In the genomic region with DNA sequence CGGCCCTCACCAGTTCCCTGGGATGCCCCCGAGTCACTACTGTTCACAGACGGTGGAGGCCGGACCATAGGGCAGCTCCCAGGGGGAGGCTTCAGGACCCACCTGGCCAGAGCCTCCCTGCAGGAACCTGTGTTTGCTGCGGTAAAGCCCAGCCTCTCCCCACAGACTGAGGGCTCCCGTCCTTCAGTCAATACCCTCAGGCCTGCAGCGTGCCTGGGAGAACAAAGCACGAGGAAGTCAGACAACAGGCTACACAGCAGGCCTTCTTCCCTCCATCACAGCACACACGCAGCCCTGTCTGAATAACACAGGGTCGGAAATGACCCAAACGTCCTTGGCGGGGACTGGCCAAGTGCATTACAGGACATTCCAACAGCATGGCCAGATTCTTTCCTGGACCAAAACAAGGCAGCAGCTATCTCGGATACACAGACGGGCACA, we compare ENCODE assay signal across 29 cellular contexts. TPM values are rescaled to one million over a fixed set of nuclear protein-coding genes. Genes with fewer than 3 reads are reported as not detected.
DNase-seq lines count a peak whose midpoint lies in the region; ATAC-seq, FAIRE-seq and TF ChIP-seq lines count a peak whose summit lies in the region.
"Had no signal": no experiment of that assay in that cellular context is flagged by ENCODE, and none has a peak within 500 bp of the region (broad histone marks: within the 10 kb centered on the region; RNA-seq: fewer than 3 reads in every experiment).

No MANE protein-coding gene starts in this region.

- H3K4me1 ChIP-seq in H9 (ENCODE audit: insufficient read depth, low read length) (no peaks in the 10 kb centered on the region; the same call in 1 of the 2 replicates), kidney (ENCODE audit: control insufficient read depth in 1 of 2, insufficient read depth in 1 of 2, low read depth in 1 of 2, low read length in 2 of 2) (peaks cover 4% of the 10 kb centered on the region in 2 donors)
- H3K4me1 ChIP-seq: upper lobe of left lung had no signal

- H4K91ac ChIP-seq in H9 (ENCODE audit: insufficient read length, low read depth, low read length): no peak overlapping the region

- no peak for FAIRE-seq in kidney (lab: Jason Lieb, UNC)
- FAIRE-seq: HepG2 had no signal

- no peak overlapping the region for H4K5ac ChIP-seq in H9 (ENCODE audit: insufficient read length, low read depth, low read length)

- no CpG with 5 or more reads among the region's 14 CpGs for WGBS in H9 (ENCODE audit: extremely low coverage, insufficient read length, low lambda C conversion rate)

- H3K27me3 Mint-ChIP-seq in H9 (ENCODE audit: low read depth): peaks cover 43% of the 10 kb centered on the region
- peaks cover 52% of the 10 kb centered on the region for H3K27me3 Mint-ChIP-seq in T-helper 17 cell
- peaks cover 5% of the 10 kb centered on the region for H3K27me3 Mint-ChIP-seq in endothelial cell (ENCODE audit: unreplicated experiment)

- H3K79me2 ChIP-seq in H9 (ENCODE audit: insufficient read depth, low read length): no peaks in the 10 kb centered on the region

- no peaks in the 10 kb centered on the region for H3K23me2 ChIP-seq in H9 (ENCODE audit: insufficient read length, low read depth, low read length, poor library complexity, severe bottlenecking)

- no peaks in the 10 kb centered on the region for H3K79me1 ChIP-seq in H9 (ENCODE audit: insufficient read depth, low read depth, low read length, poor library complexity, severe bottlenecking)

- no peak overlapping the region for H3K23ac ChIP-seq in H9 (ENCODE audit: insufficient read length, low read depth, low read length)

- H3K9ac ChIP-seq in H9 (ENCODE audit: extremely low read depth, insufficient read length, low read length): no peak overlapping the region
- no peak overlapping the region for H3K9ac ChIP-seq in kidney (ENCODE audit: low read length in 2 of 2)

- H3K14ac ChIP-seq in H9 (ENCODE audit: insufficient read depth, low read length): no peak overlapping the region

- no peaks in the 10 kb centered on the region; a peak in 2 of 5 replicates for H3K9me3 Mint-ChIP-seq in H9
- no peaks in the 10 kb centered on the region for H3K9me3 Mint-ChIP-seq in endothelial cell (ENCODE audit: unreplicated experiment)
- H3K9me3 Mint-ChIP-seq: activated naive CD4-positive, alpha-beta T cell treated with anti-CD3 and anti-CD28 coated beads, Interleukin-2, amount 10 ng/mL, durations not matched to agents 7 days and 5 days; CD8-positive, alpha-beta T cell; stimulated activated memory B cell treated with anti-CD40 and anti-IgM and Interleukin-4, amounts not matched to agents 10 μg/mL and 1 μg/mL and 100 μg/mL, for 72 hours had no signal

- intact Hi-C loops in left cardiac atrium (cut with DNase I) (no loop called here), kidney (cut with DNase I) (no loop called here)

- H3K36me3 ChIP-seq in kidney (ENCODE audit: control insufficient read depth in 1 of 2, insufficient read depth in 2 of 2, low read length in 2 of 2): no peaks in the 10 kb centered on the region
- H3K36me3 ChIP-seq: sigmoid colon, upper lobe of left lung had no signal

- peaks cover 38 to 43% of the 10 kb centered on the region in 2 experiments for H3K4me1 Mint-ChIP-seq in H9
- H3K4me1 Mint-ChIP-seq in T-helper 17 cell: peaks cover 2% of the 10 kb centered on the region
- peaks cover 38% of the 10 kb centered on the region for H3K4me1 Mint-ChIP-seq in endothelial cell (ENCODE audit: unreplicated experiment)
- H3K4me1 Mint-ChIP-seq: activated naive CD4-positive, alpha-beta T cell treated with anti-CD3 and anti-CD28 coated beads, Interleukin-2, amount 10 ng/mL, durations not matched to agents 7 days and 5 days had no signal

- no peak overlapping the region for H3K18ac ChIP-seq in H9 (ENCODE audit: insufficient read length, low read depth, low read length)

- H4K8ac ChIP-seq in H9 (replicated peaks; ENCODE audit: insufficient read length, low read depth, low read length): no peak overlapping the region

- no peak overlapping the region for H3K4ac ChIP-seq in H9 (ENCODE audit: low read depth, low read length)

- H2BK20ac ChIP-seq in H9 (ENCODE audit: low read depth, low read length, poor library complexity, severe bottlenecking): no peak overlapping the region

- no peak overlapping the region for H3K56ac ChIP-seq in H9 (ENCODE audit: insufficient read length, low read depth, low read length)

- no peak overlapping the region for H2BK120ac ChIP-seq in H9 (ENCODE audit: low read depth, low read length, poor library complexity, severe bottlenecking)

- H3K36me3 Mint-ChIP-seq in H9 (ENCODE audit: insufficient read depth in 1 of 3, low read depth in 3 of 3): peaks cover 0 to 15% (median 0%) of the 10 kb centered on the region in 3 experiments; a peak in 5 of 7 replicates
- no peaks in the 10 kb centered on the region for H3K36me3 Mint-ChIP-seq in T-helper 17 cell (ENCODE audit: low read depth)
- H3K36me3 Mint-ChIP-seq in endothelial cell (ENCODE audit: low read depth, unreplicated experiment): peaks cover 9% of the 10 kb centered on the region
- H3K36me3 Mint-ChIP-seq: activated naive CD4-positive, alpha-beta T cell treated with anti-CD3 and anti-CD28 coated beads, Interleukin-2, amount 10 ng/mL, durations not matched to agents 7 days and 5 days; CD8-positive, alpha-beta T cell; memory B cell; stimulated activated memory B cell treated with anti-CD40 and anti-IgM and Interleukin-4, amounts not matched to agents 10 μg/mL and 1 μg/mL and 100 μg/mL, for 72 hours had no signal

- H3K27ac Mint-ChIP-seq in H9: peak overlapping the region; percentile 66 to 84 (median 76); a peak in 6 of 7 replicates
- peak overlapping the region; percentile 21 for H3K27ac Mint-ChIP-seq in T-helper 17 cell
- no peak overlapping the region for H3K27ac Mint-ChIP-seq in endothelial cell (ENCODE audit: unreplicated experiment)
- H3K27ac Mint-ChIP-seq: activated naive CD4-positive, alpha-beta T cell treated with anti-CD3 and anti-CD28 coated beads, Interleukin-2, amount 10 ng/mL, durations not matched to agents 7 days and 5 days; CD8-positive, alpha-beta T cell; memory B cell; stimulated activated memory B cell treated with anti-CD40 and anti-IgM and Interleukin-4, amounts not matched to agents 10 μg/mL and 1 μg/mL and 100 μg/mL, for 72 hours had no signal

- ATAC-seq in T-helper 17 cell (no peak), left cardiac atrium (peak; percentile 57 to 62), HG03280 (IDR thresholded peaks at IDR 0.05; ENCODE audit: unreplicated experiment) (no peak)
- ATAC-seq: CD8-positive, alpha-beta T cell; HepG2; Panc1; stimulated activated memory B cell treated with anti-CD40 and anti-IgM and Interleukin-4, amounts not matched to agents 10 μg/mL and 1 μg/mL and 100 μg/mL, for 72 hours had no signal

- H2AFZ ChIP-seq in H9 (ENCODE audit: low read length): no peak overlapping the region

- H3K4me3 Mint-ChIP-seq in H9: peak overlapping the region in 1 of 2 experiments; percentile 54; a peak in 1 of 5 replicates
- no peak overlapping the region for H3K4me3 Mint-ChIP-seq in T-helper 17 cell
- no peak overlapping the region for H3K4me3 Mint-ChIP-seq in endothelial cell (ENCODE audit: unreplicated experiment)
- H3K4me3 Mint-ChIP-seq: activated naive CD4-positive, alpha-beta T cell treated with anti-CD3 and anti-CD28 coated beads, Interleukin-2, amount 10 ng/mL, durations not matched to agents 7 days and 5 days; CD8-positive, alpha-beta T cell; memory B cell; stimulated activated memory B cell treated with anti-CD40 and anti-IgM and Interleukin-4, amounts not matched to agents 10 μg/mL and 1 μg/mL and 100 μg/mL, for 72 hours had no signal

- TF ChIP-seq CTCF in H9 (conservative IDR thresholded peaks at IDR 0.05): no peak
- TF ChIP-seq CTCF in kidney (IDR thresholded peaks at IDR 0.05; ENCODE audit: borderline replicate concordance, extremely low read depth, insufficient read depth): no peak
- TF ChIP-seq CTCF in endothelial cell (IDR thresholded peaks at IDR 0.05; ENCODE audit: unreplicated experiment): no peak

- no peak overlapping the region for H2BK5ac ChIP-seq in H9 (ENCODE audit: insufficient read length, low read length)

- peak overlapping the region; percentile 14 for H3K27ac ChIP-seq in H9 (ENCODE audit: insufficient read length, low read depth, low read length)
- no peak overlapping the region for H3K27ac ChIP-seq in kidney (ENCODE audit: low read depth in 2 of 2, low read length in 2 of 2)
- H3K27ac ChIP-seq: sigmoid colon, upper lobe of left lung had no signal

- H2BK12ac ChIP-seq in H9 (ENCODE audit: insufficient read length, low read depth, low read length): no peak overlapping the region

- no peak overlapping the region for H2AK5ac ChIP-seq in H9 (ENCODE audit: insufficient read length, low read length)

- DNase-seq in H9 (peak; percentile 94), T-helper 17 cell (no peak), left cardiac atrium (no peak), kidney (peak; percentile 54), NCI-H226 (no peak), endothelial cell (ENCODE audit: low spot score) (no peak), NCI-H1694 treated with DMSO at 0.1 percent for 48 hours (lab: John Stamatoyannopoulos, UW) (no peak)
- DNase-seq: activated CD4-positive, alpha-beta T cell treated with anti-CD3 and anti-CD28 coated beads, Interleukin-2, amount 50 U/mL, for 4 hours; activated CD4-positive, CD25-positive, alpha-beta regulatory T cell; activated naive CD4-positive, alpha-beta T cell treated with anti-CD3 and anti-CD28 coated beads, Interleukin-2, amount 10 ng/mL, durations not matched to agents 7 days and 5 days; CD8-positive, alpha-beta T cell; DMS153; effector CD4-positive, alpha-beta T cell; HCEC 1CT; Kasumi-1; NCI-H1436; NCI-H524 treated with DMSO at 0.1 percent for 48 hours; NK-92 treated with Interleukin-12 subunit alpha and Interleukin-12 subunit beta, amount 100 ng/mL, for 24 hours; SIG-M5; sigmoid colon; stimulated activated CD4-positive, alpha-beta T cell treated with anti-CD3 and anti-CD28 coated beads, Interleukin-4, amount 100 ng/mL, for 4 hours; substantia nigra; upper lobe of left lung had no signal

- H3K9me3 ChIP-seq in H9 (ENCODE audit: control insufficient read depth, low read depth, low read length): no peaks in the 10 kb centered on the region
- no peaks in the 10 kb centered on the region for H3K9me3 ChIP-seq in T-helper 17 cell (ENCODE audit: control insufficient read depth, low read length, poor library complexity, severe bottlenecking)
- H3K9me3 ChIP-seq in kidney (ENCODE audit: control insufficient read depth in 1 of 2, low read length in 2 of 2): no peaks in the 10 kb centered on the region
- H3K9me3 ChIP-seq: sigmoid colon, upper lobe of left lung had no signal

- H3K27me3 ChIP-seq in H9 (ENCODE audit: insufficient read depth, low read length): no peaks in the 10 kb centered on the region; the same call in 1 of the 2 replicates
- H3K27me3 ChIP-seq: upper lobe of left lung had no signal

- H2BK15ac ChIP-seq in H9 (ENCODE audit: low read depth, low read length): no peak overlapping the region

- H3T11ph ChIP-seq in H9 (ENCODE audit: low read length): no peak overlapping the region

- no peaks in the 10 kb centered on the region for H4K20me1 ChIP-seq in H9 (ENCODE audit: control insufficient read depth, insufficient read depth, insufficient read length)

- H3K4me2 ChIP-seq in H9 (ENCODE audit: insufficient read depth, insufficient read length, low read length): no peak overlapping the region

- no peak overlapping the region for H3K4me3 ChIP-seq in kidney (ENCODE audit: low read length in 2 of 2)
- H3K4me3 ChIP-seq: sigmoid colon, upper lobe of left lung had no signal

RNA-seq across cellular contexts. Expression of a gene that starts 34.4 kb away (rescaled TPM):
- total RNA-seq in H9 (2021) (2.5 and 2.6 TPM in 2 replicates), T-helper 17 cell (not detected), left cardiac atrium (1 to 10 TPM; 5.5 to 6.0 TPM), kidney (8.7 TPM), endothelial cell (ENCODE audit: unreplicated experiment) (75.2 TPM)
- 4.1 TPM for polyA plus RNA-seq in kidney (ENCODE audit: insufficient read depth, low read depth, low replicate concordance)
- total RNA-seq: A673; CD8-positive, alpha-beta T cell; HepG2 had no signal
- polyA plus RNA-seq: HepG2 had no signal

Comparison
In these comparisons a context has a peak if more than half of its experiments do, and no peak if none do; other contexts are left out.
1. DNase-seq: peak in H9 (single experiment) and kidney (single experiment); none in T-helper 17 cell (0 of 3), left cardiac atrium (single experiment), NCI-H226 (single experiment), endothelial cell (single experiment) and NCI-H1694 treated with DMSO at 0.1 percent for 48 hours (single experiment).
2. ATAC-seq: peak in left cardiac atrium (2 of 2); none in T-helper 17 cell (single experiment) and HG03280 (single experiment).